In genomic region chr17:58484600-58484999, GRCh38 we compare ENCODE assay signal across 15 cellular contexts. TPM values are rescaled to one million over a fixed set of nuclear protein-coding genes. Genes with fewer than 3 reads are reported as not detected.
A peak's percentile ranks its signal among the peaks of the same experiment; 100 is the strongest.
DNase-seq lines count a peak whose midpoint lies in the region; ATAC-seq, FAIRE-seq and TF ChIP-seq lines count a peak whose summit lies in the region.
"Had no signal": no experiment of that assay in that cellular context is flagged by ENCODE, and none has a peak within 500 bp of the region (broad histone marks: within the 10 kb centered on the region; RNA-seq: fewer than 3 reads in every experiment).

No MANE protein-coding gene starts in this region.

- H3K9me3 ChIP-seq in Caco-2 (peaks cover 5% of the 10 kb centered on the region; the same call in 1 of the 2 replicates), K562 (replicated peaks; ENCODE audit: control insufficient read depth, insufficient read depth, low read depth, low read length) (no peaks in the 10 kb centered on the region), liver (ENCODE audit: control insufficient read depth in 4 of 4, low read length in 3 of 4) (no peaks in the 10 kb centered on the region)
- H3K9me3 ChIP-seq: BE2C had no signal

- POLR2A ChIA-PET in Caco-2 (lab: Charles Lee), result no interaction called here
- POLR2A ChIA-PET in K562 (lab: Yijun Ruan, JAX), result no interaction called here

- H4K20me1 ChIP-seq in K562 (replicated peaks; ENCODE audit: control insufficient read depth, insufficient read depth, low read length), result no peaks in the 10 kb centered on the region

- no peak overlapping the region for H3K4me2 ChIP-seq in K562 (ENCODE audit: insufficient read depth, low read length)

- DNase-seq in Caco-2 (peak in 1 of 2 experiments; percentile 53), K562 (ENCODE audit: extremely low read depth in 1 of 4, low spot score in 3 of 4) (no peak), mesothelial cell of epicardium (ENCODE audit: low spot score in 2 of 2, unreplicated experiment in 2 of 2) (no peak), HTR-8/SVneo (ENCODE audit: insufficient read length, low spot score) (no peak)
- DNase-seq: BE2C; C1 segment of cervical spinal cord; CD4-positive, CD25-positive, alpha-beta regulatory T cell; DMS153; DMS79 treated with DMSO at 0.1 percent for 48 hours; H9 had no signal

- ATAC-seq in K562, result no peak
- no peak for ATAC-seq in GM19328 (IDR thresholded peaks at IDR 0.05; ENCODE audit: unreplicated experiment)
- ATAC-seq: GM12878 had no signal

- FAIRE-seq in K562 (lab: Jason Lieb, UNC) (no peak), HTR-8/SVneo (lab: Jason Lieb, UNC) (no peak)
- FAIRE-seq: GM12878, H1 had no signal

- TF ChIP-seq POLR2A in K562 (conservative IDR thresholded peaks at IDR 0.05), result no peak

- no peak overlapping the region for H2AFZ ChIP-seq in K562 (ENCODE audit: low read depth, low read length)

- no peak overlapping the region for H3K27ac ChIP-seq in K562 (ENCODE audit: extremely low read depth, low read depth, low read length)
- peak overlapping the region; percentile 28 to 31 for H3K27ac ChIP-seq in liver (ENCODE audit: low read depth in 1 of 2, low read length in 2 of 2)

- H3K36me3 ChIP-seq in Caco-2 (ENCODE audit: control insufficient read depth, insufficient read depth, low read length) (no peaks in the 10 kb centered on the region), K562 (ENCODE audit: control insufficient read depth, insufficient read depth, low read length) (peaks cover 12% of the 10 kb centered on the region; the same call in 2 of the 3 replicates), liver (ENCODE audit: control insufficient read depth in 4 of 4, insufficient read depth in 3 of 4, low read depth in 1 of 4, low read length in 3 of 4) (peaks cover 9 to 15% (median 11%) of the 10 kb centered on the region in 4 donors)

- H3K9me3 Mint-ChIP-seq in Caco-2 (ENCODE audit: unreplicated experiment) (no peaks in the 10 kb centered on the region), mesothelial cell of epicardium (no peaks in the 10 kb centered on the region)
- H3K9me3 Mint-ChIP-seq: CD4-positive, CD25-positive, alpha-beta regulatory T cell; H9 had no signal

- H3K4me3 Mint-ChIP-seq in Caco-2 (ENCODE audit: unreplicated experiment) (peak overlapping the region; percentile 5), mesothelial cell of epicardium (no peak overlapping the region)
- H3K4me3 Mint-ChIP-seq: H9 had no signal

- in situ Hi-C loops in K562 (cut with MboI), result no loop called here

- TF ChIP-seq RAD21 in K562 (CRISPR knock-in tag; conservative IDR thresholded peaks at IDR 0.05 in 1 of 2, IDR thresholded peaks at IDR 0.05 in 1 of 2) (no peak), liver (IDR thresholded peaks at IDR 0.05) (no peak)

- H3K4me1 ChIP-seq in Caco-2 (peaks cover 57% of the 10 kb centered on the region), K562 (replicated peaks in 1 of 2; ENCODE audit: control insufficient read depth in 2 of 2, insufficient read depth in 2 of 2, low read length in 2 of 2) (no peaks in the 10 kb centered on the region), liver (ENCODE audit: control insufficient read depth in 4 of 4, insufficient read depth in 4 of 4, low read length in 3 of 4) (peaks cover 0 to 7% (median 0%) of the 10 kb centered on the region in 4 donors)
- H3K4me1 ChIP-seq: BE2C had no signal

- TF ChIP-seq CTCF in Caco-2 (IDR thresholded peaks at IDR 0.05; ENCODE audit: insufficient read depth in 1 of 2, low read depth in 1 of 2, low read length in 1 of 2, severe bottlenecking in 1 of 2, unreplicated experiment in 1 of 2) (no peak), K562 (IDR thresholded peaks at IDR 0.05 in 2 of 3, conservative IDR thresholded peaks at IDR 0.05 in 1 of 3; ENCODE audit: insufficient read depth in 2 of 3, low read depth in 1 of 3, low read length in 3 of 3) (no peak), liver (IDR thresholded peaks at IDR 0.05; ENCODE audit: low read depth, low read length, missing input control) (no peak), mesothelial cell of epicardium (IDR thresholded peaks at IDR 0.05; ENCODE audit: unreplicated experiment) (no peak)

- BruUV-seq in Caco-2 (replicated peaks; lab: Mats Ljungman, UMichigan) (no TSS peak), K562 (replicated peaks; lab: Mats Ljungman, UMichigan) (no TSS peak)

- H3K36me3 Mint-ChIP-seq in Caco-2 (ENCODE audit: insufficient read depth, unreplicated experiment), result peaks cover 41% of the 10 kb centered on the region
- H3K36me3 Mint-ChIP-seq in mesothelial cell of epicardium, result peaks cover 15% of the 10 kb centered on the region

- no peaks in the 10 kb centered on the region for H3K79me2 ChIP-seq in K562 (ENCODE audit: control insufficient read depth, insufficient read depth, low read length)

- intact Hi-C loops in Caco-2 (cut with micrococcal nuclease; ENCODE audit: unreplicated experiment) (loop anchor here (2.0 kb wide), 1 partner anchor 68 kb away; the partner anchor contains the start of gene RNF43), K562 (cut with micrococcal nuclease) (no loop called here)

- CTCF ChIA-PET in Caco-2 (lab: Charles Lee) (no interaction called here), K562 (lab: Yijun Ruan, JAX; ENCODE audit: low intra/inter-chr PET ratio) (no interaction called here)

- TF ChIP-seq EP300 in K562 (IDR thresholded peaks at IDR 0.05; ENCODE audit: low read length), result no peak

- H3K27ac Mint-ChIP-seq in Caco-2 (ENCODE audit: unreplicated experiment) (peak overlapping the region; percentile 27), mesothelial cell of epicardium (no peak overlapping the region)
- H3K27ac Mint-ChIP-seq: CD4-positive, CD25-positive, alpha-beta regulatory T cell; H9 had no signal

- no peaks in the 10 kb centered on the region for H3K27me3 Mint-ChIP-seq in Caco-2 (ENCODE audit: insufficient read depth, unreplicated experiment)
- peaks cover 2% of the 10 kb centered on the region for H3K27me3 Mint-ChIP-seq in mesothelial cell of epicardium (ENCODE audit: low read depth)
- H3K27me3 Mint-ChIP-seq: CD4-positive, CD25-positive, alpha-beta regulatory T cell had no signal

- no peak overlapping the region for H3K9ac ChIP-seq in K562 (ENCODE audit: insufficient read depth in 1 of 2, low read depth in 2 of 2, low read length in 2 of 2)
- no peak overlapping the region for H3K9ac ChIP-seq in liver (ENCODE audit: low read depth in 1 of 2, low read length in 2 of 2)

- 32% methylated on average over 2 of the region's 3 CpGs for WGBS in K562 (ENCODE audit: insufficient coverage, low coverage, missing lambda C conversion rate)
- 34% methylated on average over 3 of the region's 3 CpGs for WGBS in liver

- H3K27me3 ChIP-seq in Caco-2 (replicated peaks; ENCODE audit: control insufficient read depth, insufficient read depth, low read length), result no peaks in the 10 kb centered on the region
- peaks cover 0 to 3% of the 10 kb centered on the region in 2 experiments; a peak in 1 of 5 replicates for H3K27me3 ChIP-seq in K562 (ENCODE audit: control insufficient read depth in 2 of 2, insufficient read depth in 2 of 2, low read length in 2 of 2)
- H3K27me3 ChIP-seq in liver (ENCODE audit: control insufficient read depth in 4 of 4, insufficient read depth in 4 of 4, low read length in 3 of 4), result no peaks in the 10 kb centered on the region

- H3K4me3 ChIP-seq in Caco-2 (ENCODE audit: low read depth, low read length) (no peak overlapping the region), K562 (no peak overlapping the region), liver (ENCODE audit: low read depth in 1 of 3, low read length in 3 of 3) (no peak overlapping the region)
- H3K4me3 ChIP-seq: GM12878 had no signal

- peaks cover 41% of the 10 kb centered on the region for H3K4me1 Mint-ChIP-seq in Caco-2 (ENCODE audit: low read depth, unreplicated experiment)
- H3K4me1 Mint-ChIP-seq in mesothelial cell of epicardium, result no peaks in the 10 kb centered on the region
- H3K4me1 Mint-ChIP-seq: H9 had no signal

- no peaks in the 10 kb centered on the region for H3K9me1 ChIP-seq in K562 (ENCODE audit: control insufficient read depth, insufficient read depth, low read length)

RNA-seq across cellular contexts. Expression of gene HSF5, which starts 3.6 kb away (rescaled TPM):
- total RNA-seq in Caco-2 (2022), result 0.98 and 1.1 TPM in 2 replicates
- total RNA-seq in K562 (2011; cell fraction: chromatin; rRNA removed; ENCODE audit: low replicate concordance), result 0.07 TPM in 1 of 2 replicates, not detected in the other
- under 0.01 and 0.13 TPM in 2 replicates for total RNA-seq in K562 (2011; cell fraction: nucleolus; rRNA removed)
- 0.15 TPM in 1 of 2 replicates, not detected in the other for total RNA-seq in K562 (2011; cell fraction: nucleoplasm; rRNA removed)
- not detected in 2 replicates for total RNA-seq in K562 (2014; rRNA removed)
- not detected in 2 replicates for total RNA-seq in K562 (2014; rRNA removed; fragmentation: Illumina TruSeq; extraction: Trizol)
- not detected in 2 replicates for total RNA-seq in K562 (2015; rRNA removed; fragmentation: Illumina TruSeq; extraction: Trizol)
- total RNA-seq in K562 (2021), result not detected in 2 replicates
- not detected in 2 replicates for polyA plus RNA-seq in K562 (2011; rRNA removed)
- polyA plus RNA-seq in K562 (2011; cell fraction: cytosol; rRNA removed), result not detected in 2 replicates
- not detected in 2 replicates for polyA plus RNA-seq in K562 (2011; cell fraction: nucleus; rRNA removed)
- not detected in 2 replicates for polyA plus RNA-seq in K562 (2012)
- polyA plus RNA-seq in K562 (2014; fragmentation: Illumina TruSeq; extraction: Trizol), result not detected in 2 replicates
- polyA plus RNA-seq in K562 (2014; fragmentation: Nextera tagmentation; extraction: Ambion mirVana), result not detected
- polyA plus RNA-seq in K562 (2014; rRNA removed), result 0.04 TPM in 1 of 2 replicates, not detected in the other
- polyA minus RNA-seq in K562 (2011; rRNA and poly(A)+ RNA removed), result not detected in 2 replicates
- polyA minus RNA-seq in K562 (2011; cell fraction: cytosol; rRNA and poly(A)+ RNA removed), result not detected in 2 replicates
- polyA minus RNA-seq in K562 (2011; cell fraction: nucleus; rRNA and poly(A)+ RNA removed), result not detected in 2 replicates
- total RNA-seq in liver, result under 1 TPM; 0.09 to 0.17 TPM
- polyA plus RNA-seq in liver, result not detected
- total RNA-seq in mesothelial cell of epicardium, result 0.05 to 0.09 TPM in 2 of 3 replicates, not detected in the other
- total RNA-seq: A172, H1, H9 had no signal
- polyA plus RNA-seq: H1 had no signal

RNA-seq across cellular contexts. Expression of gene MTMR4, which starts 29.8 kb away (rescaled TPM):
- total RNA-seq in Caco-2 (2022), result 62.6 and 73.6 TPM in 2 replicates
- total RNA-seq in K562 (2011; cell fraction: chromatin; rRNA removed; ENCODE audit: low replicate concordance), result 160 and 172 TPM in 2 replicates
- 62.4 and 79.2 TPM in 2 replicates for total RNA-seq in K562 (2011; cell fraction: nucleolus; rRNA removed)
- 88.1 and 88.9 TPM in 2 replicates for total RNA-seq in K562 (2011; cell fraction: nucleoplasm; rRNA removed)
- 28.7 and 40.9 TPM in 2 replicates for total RNA-seq in K562 (2014; rRNA removed)
- 28.4 and 28.5 TPM in 2 replicates for total RNA-seq in K562 (2014; rRNA removed; fragmentation: Illumina TruSeq; extraction: Trizol)
- total RNA-seq in K562 (2015; rRNA removed; fragmentation: Illumina TruSeq; extraction: Trizol), result 32.5 and 35.9 TPM in 2 replicates
- 43.7 and 45.7 TPM in 2 replicates for total RNA-seq in K562 (2021)
- polyA plus RNA-seq in K562 (2011; rRNA removed), result 44.6 and 57.3 TPM in 2 replicates
- 29.4 and 34.9 TPM in 2 replicates for polyA plus RNA-seq in K562 (2011; cell fraction: cytosol; rRNA removed)
- 111 TPM in 2 replicates for polyA plus RNA-seq in K562 (2011; cell fraction: nucleus; rRNA removed)
- polyA plus RNA-seq in K562 (2012), result 15.8 and 19.3 TPM in 2 replicates
- polyA plus RNA-seq in K562 (2014; fragmentation: Illumina TruSeq; extraction: Trizol), result 25.7 and 29.4 TPM in 2 replicates
- 1 to 10 TPM; 8.8 to 9.1 TPM for polyA plus RNA-seq in K562 (2014; fragmentation: Nextera tagmentation; extraction: Ambion mirVana)
- 22.7 and 27.4 TPM in 2 replicates for polyA plus RNA-seq in K562 (2014; rRNA removed)
- 86.8 and 126 TPM in 2 replicates for polyA minus RNA-seq in K562 (2011; rRNA and poly(A)+ RNA removed)
- polyA minus RNA-seq in K562 (2011; cell fraction: cytosol; rRNA and poly(A)+ RNA removed), result 29.8 and 38.3 TPM in 2 replicates
- polyA minus RNA-seq in K562 (2011; cell fraction: nucleus; rRNA and poly(A)+ RNA removed), result 23.7 and 38.2 TPM in 2 replicates
- 10 to 100 TPM; 39.8 to 70.1 TPM for total RNA-seq in liver
- 10 to 100 TPM; 17.2 to 20.0 TPM for polyA plus RNA-seq in liver
- total RNA-seq in mesothelial cell of epicardium, result 73.1 to 76.8 TPM (median 74.4 TPM) in 3 replicates
